Comparison of ENCODE assay signal across 27 cellular contexts in the genomic region with DNA sequence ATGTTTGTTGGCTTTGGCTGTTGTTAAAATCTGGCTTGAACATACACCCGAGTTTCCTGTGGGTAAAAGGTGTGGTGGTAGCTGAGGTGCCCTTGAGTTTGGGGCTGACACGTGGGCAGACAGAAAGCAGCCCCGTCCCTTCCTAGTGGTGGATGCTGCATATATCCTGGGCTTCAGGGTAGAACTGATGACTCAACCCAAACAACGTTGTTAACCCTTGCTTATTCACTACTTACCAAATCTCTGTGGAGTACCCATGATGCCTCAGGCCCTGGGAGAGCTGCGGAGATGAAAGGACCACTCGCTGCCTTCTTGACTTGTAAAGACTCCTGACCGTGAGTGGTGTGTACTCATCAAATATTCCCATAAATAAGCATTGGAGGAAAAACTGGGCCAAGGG.
"Had no signal": no experiment of that assay in that cellular context is flagged by ENCODE, and none has a peak within 500 bp of the region (broad histone marks: within the 10 kb centered on the region; RNA-seq: fewer than 3 reads in every experiment).

No MANE protein-coding gene starts in this region.

- H3K4me2 ChIP-seq: PC-9 had no signal

- H3K36me3 Mint-ChIP-seq: activated naive CD4-positive, alpha-beta T cell treated with anti-CD3 and anti-CD28 coated beads, Interleukin-2, amount 50 U/mL, for 24 hours; activated naive CD8-positive, alpha-beta T cell treated with anti-CD3 and anti-CD28 coated beads, Interleukin-2, amount 10 ng/mL, durations not matched to agents 7 days and 5 days had no signal

- H3K9me3 ChIP-seq: ascending aorta, SJCRH30 had no signal

- DNase-seq: activated CD4-positive, alpha-beta T cell treated with anti-CD3 and anti-CD28 coated beads, Interleukin-2, amount 10 ng/mL, durations not matched to agents 24 days and 14 days; activated CD4-positive, alpha-beta T cell treated with anti-CD3 and anti-CD28 coated beads, Interleukin-2, amount 50 U/mL, for 4 hours; activated CD8-positive, alpha-beta T cell treated with anti-CD3 and anti-CD28 coated beads for 36 hours; activated effector memory CD4-positive, alpha-beta T cell treated with anti-CD3 and anti-CD28 coated beads, Interleukin-2, amount 50 U/mL, for 16 hours; activated naive CD4-positive, alpha-beta T cell treated with Interleukin-2 at 50 U/mL for 16 hours; activated naive CD8-positive, alpha-beta T cell treated with anti-CD3 and anti-CD28 coated beads, Interleukin-2, amount 10 ng/mL, durations not matched to agents 7 days and 5 days; activated T-cell treated with anti-CD3 and anti-CD28 coated beads, Interleukin-2, amount 50 U/mL, for 1 hour; activated T-cell treated with anti-CD3 and anti-CD28 coated beads, Interleukin-2, amount 50 U/mL, for 72 hours; amygdala; NCI-H1105; NCI-H1417 treated with DMSO at 0.1 percent for 48 hours; NCI-H1930; NCI-H2081 treated with DMSO at 0.1 percent for 48 hours; NCI-H345; NCI-H524 treated with DMSO at 0.1 percent for 48 hours; PC-9; SHP77; SJCRH30 had no signal

- H3K4me1 ChIP-seq: ascending aorta, SJCRH30 had no signal

- H3K4me3 Mint-ChIP-seq: activated CD4-positive, alpha-beta T cell treated with anti-CD3 and anti-CD28 coated beads, Interleukin-2, amount 10 ng/mL, durations not matched to agents 24 days and 14 days; activated CD8-positive, alpha-beta T cell treated with anti-CD3 and anti-CD28 coated beads for 36 hours; activated naive CD4-positive, alpha-beta T cell treated with anti-CD3 and anti-CD28 coated beads, Interleukin-2, amount 50 U/mL, for 24 hours; activated naive CD8-positive, alpha-beta T cell treated with anti-CD3 and anti-CD28 coated beads, Interleukin-2, amount 10 ng/mL, durations not matched to agents 7 days and 5 days; activated T-cell treated with anti-CD3 and anti-CD28 coated beads, Interleukin-2, amount 50 U/mL, for 72 hours; activated T-helper 17 cell treated with anti-CD3 and anti-CD28 coated beads, Interleukin-2, amount 50 U/mL, for 72 hours; central memory CD8-positive, alpha-beta T cell; T-helper 1 cell treated with Interleukin-12 subunit alpha and Interleukin-12 subunit beta and Interleukin-4 antibody, amounts not matched to agents 30 μg/mL and 1 μg/mL, for 36 hours; T-helper 2 cell treated with Interferon-gamma antibody and Interleukin-4, amounts not matched to agents 5 μg/mL and 100 μg/mL, for 36 hours had no signal

- ATAC-seq: activated CD8-positive, alpha-beta T cell treated with anti-CD3 and anti-CD28 coated beads for 36 hours; activated T-cell treated with anti-CD3 and anti-CD28 coated beads, Interleukin-2, amount 50 U/mL, for 72 hours; activated T-helper 17 cell treated with anti-CD3 and anti-CD28 coated beads, Interleukin-2, amount 50 U/mL, for 72 hours had no signal

- H3K4me3 ChIP-seq: ascending aorta, cardiac muscle cell, PC-9, SJCRH30, SK-N-MC had no signal

- H3K27ac Mint-ChIP-seq: activated CD4-positive, alpha-beta T cell treated with anti-CD3 and anti-CD28 coated beads, Interleukin-2, amount 10 ng/mL, durations not matched to agents 24 days and 14 days; activated CD8-positive, alpha-beta T cell treated with anti-CD3 and anti-CD28 coated beads for 36 hours; activated naive CD4-positive, alpha-beta T cell treated with anti-CD3 and anti-CD28 coated beads, Interleukin-2, amount 50 U/mL, for 24 hours; activated naive CD8-positive, alpha-beta T cell treated with anti-CD3 and anti-CD28 coated beads, Interleukin-2, amount 10 ng/mL, durations not matched to agents 7 days and 5 days; activated T-cell treated with anti-CD3 and anti-CD28 coated beads, Interleukin-2, amount 50 U/mL, for 72 hours; activated T-helper 17 cell treated with anti-CD3 and anti-CD28 coated beads, Interleukin-2, amount 50 U/mL, for 72 hours; T-helper 1 cell treated with Interleukin-12 subunit alpha and Interleukin-12 subunit beta and Interleukin-4 antibody, amounts not matched to agents 30 μg/mL and 1 μg/mL, for 36 hours; T-helper 2 cell treated with Interferon-gamma antibody and Interleukin-4, amounts not matched to agents 5 μg/mL and 100 μg/mL, for 36 hours had no signal

- H2AFZ ChIP-seq: PC-9 had no signal

- FAIRE-seq: TTC549 had no signal

- H3K27ac ChIP-seq: ascending aorta, cardiac muscle cell, PC-9, SJCRH30, SK-N-MC had no signal

- H3K4me1 Mint-ChIP-seq: activated CD4-positive, alpha-beta T cell treated with anti-CD3 and anti-CD28 coated beads, Interleukin-2, amount 10 ng/mL, durations not matched to agents 24 days and 14 days; activated naive CD4-positive, alpha-beta T cell treated with anti-CD3 and anti-CD28 coated beads, Interleukin-2, amount 50 U/mL, for 24 hours; activated naive CD8-positive, alpha-beta T cell treated with anti-CD3 and anti-CD28 coated beads, Interleukin-2, amount 10 ng/mL, durations not matched to agents 7 days and 5 days; activated T-helper 17 cell treated with anti-CD3 and anti-CD28 coated beads, Interleukin-2, amount 50 U/mL, for 72 hours; central memory CD8-positive, alpha-beta T cell had no signal

- H3K27me3 Mint-ChIP-seq: activated CD4-positive, alpha-beta T cell treated with anti-CD3 and anti-CD28 coated beads, Interleukin-2, amount 10 ng/mL, durations not matched to agents 24 days and 14 days; activated naive CD4-positive, alpha-beta T cell treated with anti-CD3 and anti-CD28 coated beads, Interleukin-2, amount 50 U/mL, for 24 hours had no signal

- H3K27me3 ChIP-seq: ascending aorta, SJCRH30 had no signal

- H3K9me3 Mint-ChIP-seq: activated CD4-positive, alpha-beta T cell treated with anti-CD3 and anti-CD28 coated beads, Interleukin-2, amount 10 ng/mL, durations not matched to agents 24 days and 14 days; activated CD8-positive, alpha-beta T cell treated with anti-CD3 and anti-CD28 coated beads for 36 hours; activated naive CD4-positive, alpha-beta T cell treated with anti-CD3 and anti-CD28 coated beads, Interleukin-2, amount 50 U/mL, for 24 hours; activated naive CD8-positive, alpha-beta T cell treated with anti-CD3 and anti-CD28 coated beads, Interleukin-2, amount 10 ng/mL, durations not matched to agents 7 days and 5 days; activated T-helper 17 cell treated with anti-CD3 and anti-CD28 coated beads, Interleukin-2, amount 50 U/mL, for 72 hours; central memory CD8-positive, alpha-beta T cell; T-helper 1 cell treated with Interleukin-12 subunit alpha and Interleukin-12 subunit beta and Interleukin-4 antibody, amounts not matched to agents 30 μg/mL and 1 μg/mL, for 36 hours; T-helper 2 cell treated with Interferon-gamma antibody and Interleukin-4, amounts not matched to agents 5 μg/mL and 100 μg/mL, for 36 hours had no signal

- H3K36me3 ChIP-seq: ascending aorta, cardiac muscle cell, SJCRH30 had no signal
